ENCODE assay signal across 17 cellular contexts in the genomic region with DNA sequence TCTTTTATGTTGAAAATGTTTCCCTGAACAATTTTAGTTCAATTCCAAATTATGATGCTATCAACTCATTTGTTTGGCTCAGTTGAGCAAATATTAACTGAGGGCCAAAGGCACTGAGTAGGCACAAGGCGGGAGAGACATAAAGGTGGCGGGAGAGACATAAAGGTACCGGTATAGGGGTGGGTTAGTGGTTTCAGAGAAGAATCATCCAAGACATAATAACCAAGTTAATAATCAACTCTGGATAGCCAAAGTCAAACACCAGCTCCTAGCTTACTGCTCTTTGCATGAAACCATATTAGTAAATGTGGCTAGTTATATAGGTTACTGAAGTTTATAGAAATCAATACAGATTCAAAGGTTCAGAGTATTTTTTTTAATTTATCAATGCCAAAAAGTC.
DNase-seq lines count a peak whose midpoint lies in the region.
"Had no signal": no experiment of that assay in that cellular context is flagged by ENCODE, and none has a peak within 500 bp of the region (broad histone marks: within the 10 kb centered on the region; RNA-seq: fewer than 3 reads in every experiment).

No MANE protein-coding gene starts in this region.

- DNase-seq in DMS53 treated with DMSO at 0.1 percent for 48 hours (lab: John Stamatoyannopoulos, UW; ENCODE audit: unreplicated experiment) (peak; percentile 68), SW480 (ENCODE audit: low spot score) (peak; percentile 5), left kidney (ENCODE audit: low read depth, low spot score) (peak; percentile 9), DMS 273 (lab: John Stamatoyannopoulos, UW; ENCODE audit: unreplicated experiment) (no peak), NCI-H82 (lab: John Stamatoyannopoulos, UW) (no peak), GM19240 (ENCODE audit: insufficient read length, low spot score) (no peak), ecto neural progenitor cell (ENCODE audit: low spot score) (no peak)
- DNase-seq: CD8-positive, alpha-beta memory T cell; NCI-H1048; NCI-H1694 treated with DMSO at 0.1 percent for 48 hours; NCI-H2081 treated with DMSO at 0.1 percent for 48 hours; NCI-H2171; NCI-H524 treated with DMSO at 0.1 percent for 48 hours; PC-9; Right ventricle myocardium superior; RPMI8226; T-cell had no signal

Comparison
In these comparisons a context has a peak if more than half of its experiments do, and no peak if none do; other contexts are left out.
1. DNase-seq: peak in DMS53 treated with DMSO at 0.1 percent for 48 hours (single experiment), SW480 (single experiment) and left kidney (single experiment); none in DMS 273 (single experiment), NCI-H82 (single experiment), GM19240 (single experiment) and ecto neural progenitor cell (single experiment).